In genomic region chr5:128158342-128158741, GRCh38 we compare ENCODE assay signal across 35 cellular contexts.
DNase-seq lines count a peak whose midpoint lies in the region; ATAC-seq, FAIRE-seq and TF ChIP-seq lines count a peak whose summit lies in the region.
"Had no signal": no experiment of that assay in that cellular context is flagged by ENCODE, and none has a peak within 500 bp of the region (broad histone marks: within the 10 kb centered on the region; RNA-seq: fewer than 3 reads in every experiment).

No MANE protein-coding gene starts in this region.

- no peak overlapping the region for H3K4me2 ChIP-seq in K562 (ENCODE audit: insufficient read depth, low read length)
- H3K4me2 ChIP-seq in keratinocyte (ENCODE audit: control insufficient read depth, extremely low read depth, insufficient read depth, low read depth, low read length): no peak overlapping the region
- H3K4me2 ChIP-seq: A549; BLaER1; BLaER1 treated with 17β-estradiol and CSF1 and Interleukin-3, amounts not matched to agents 10 nM and 100 nM had no signal

- H3K9ac ChIP-seq in K562 (ENCODE audit: insufficient read depth in 1 of 2, low read depth in 2 of 2, low read length in 2 of 2) (no peak overlapping the region), keratinocyte (ENCODE audit: control insufficient read depth, extremely low read depth, insufficient read depth, low read length) (no peak overlapping the region)
- H3K9ac ChIP-seq: BLaER1; BLaER1 treated with 17β-estradiol and CSF1 and Interleukin-3, amounts not matched to agents 10 nM and 100 nM had no signal

- no peak overlapping the region for H3K4me3 ChIP-seq in HEK293 (ENCODE audit: low read depth, low read length)
- no peak overlapping the region for H3K4me3 ChIP-seq in K562
- H3K4me3 ChIP-seq in keratinocyte (ENCODE audit: control insufficient read depth in 2 of 3, extremely low read depth in 1 of 3, insufficient read depth in 2 of 3, low read depth in 1 of 3, low read length in 3 of 3): no peak overlapping the region
- H3K4me3 ChIP-seq: A549; BLaER1; BLaER1 treated with 17β-estradiol and CSF1 and Interleukin-3, amounts not matched to agents 10 nM and 100 nM had no signal

- TF ChIP-seq CTCF in HEK293 (tag by site-specific recombination; IDR thresholded peaks at IDR 0.05) (no peak), K562 (IDR thresholded peaks at IDR 0.05 in 2 of 3, conservative IDR thresholded peaks at IDR 0.05 in 1 of 3; ENCODE audit: insufficient read depth in 2 of 3, low read depth in 1 of 3, low read length in 3 of 3) (no peak), keratinocyte (optimal IDR thresholded peaks at IDR 0.05 in 1 of 3, IDR thresholded peaks at IDR 0.05 in 1 of 3, conservative IDR thresholded peaks at IDR 0.05 in 1 of 3; ENCODE audit: extremely low read depth in 1 of 3, insufficient read depth in 2 of 3, low read length in 3 of 3) (no peak)

- POLR2A ChIA-PET in HEK293 (lab: Yijun Ruan, JAX): no interaction called here
- POLR2A ChIA-PET in K562 (lab: Yijun Ruan, JAX): no interaction called here

- no TSS peak for BruUV-seq in K562 (replicated peaks; lab: Mats Ljungman, UMichigan)

- H3K27ac ChIP-seq in HEK293 (ENCODE audit: extremely low read depth, low read depth, low read length): no peak overlapping the region
- no peak overlapping the region for H3K27ac ChIP-seq in K562 (ENCODE audit: extremely low read depth, low read depth, low read length)
- no peak overlapping the region for H3K27ac ChIP-seq in keratinocyte (ENCODE audit: control insufficient read depth, insufficient read depth, low read length)
- H3K27ac ChIP-seq: 22Rv1; A549; BLaER1; BLaER1 treated with 17β-estradiol and CSF1 and Interleukin-3, amounts not matched to agents 10 nM and 100 nM; C4-2B had no signal

- TF ChIP-seq RAD21 in K562 (CRISPR knock-in tag; conservative IDR thresholded peaks at IDR 0.05 in 1 of 2, IDR thresholded peaks at IDR 0.05 in 1 of 2): no peak

- 88% methylated on average over 3 of the region's 3 CpGs for WGBS in K562 (ENCODE audit: insufficient coverage, low coverage, missing lambda C conversion rate)

- H2AFZ ChIP-seq in K562 (ENCODE audit: low read depth, low read length): no peak overlapping the region
- no peak overlapping the region for H2AFZ ChIP-seq in keratinocyte (ENCODE audit: control insufficient read depth, low read length)

- in situ Hi-C loops in K562 (cut with MboI): no loop called here

- CTCF ChIA-PET in HEK293 (lab: Yijun Ruan, JAX) (no interaction called here), K562 (lab: Yijun Ruan, JAX; ENCODE audit: low intra/inter-chr PET ratio) (no interaction called here)

- H4K20me1 ChIP-seq in K562 (replicated peaks; ENCODE audit: control insufficient read depth, insufficient read depth, low read length): no peaks in the 10 kb centered on the region
- no peaks in the 10 kb centered on the region for H4K20me1 ChIP-seq in keratinocyte (ENCODE audit: control insufficient read depth, extremely low read depth, insufficient read depth, low read length)
- H4K20me1 ChIP-seq: BLaER1; BLaER1 treated with 17β-estradiol and CSF1 and Interleukin-3, amounts not matched to agents 10 nM and 100 nM had no signal

- H3K36me3 ChIP-seq in HEK293 (ENCODE audit: control insufficient read depth in 2 of 2, insufficient read depth in 1 of 2, low read length in 2 of 2) (peaks cover 20 to 61% of the 10 kb centered on the region in 2 experiments), K562 (ENCODE audit: control insufficient read depth, insufficient read depth, low read length) (peaks cover 26% of the 10 kb centered on the region; the same call in 2 of the 3 replicates), keratinocyte (ENCODE audit: control insufficient read depth in 2 of 2, extremely low read depth in 1 of 2, insufficient read depth in 2 of 2, low read length in 2 of 2) (peaks cover 4% of the 10 kb centered on the region in 2 experiments)
- H3K36me3 ChIP-seq: BE2C had no signal

- FAIRE-seq in GM12891 (lab: Jason Lieb, UNC): peak; percentile 9
- FAIRE-seq in K562 (lab: Jason Lieb, UNC): no peak
- peak; percentile 46 for FAIRE-seq in keratinocyte (lab: Jason Lieb, UNC)
- FAIRE-seq: A204.1, A549, D721Med had no signal

- H3K27me3 ChIP-seq in K562 (ENCODE audit: control insufficient read depth in 2 of 2, insufficient read depth in 2 of 2, low read length in 2 of 2) (no peaks in the 10 kb centered on the region), keratinocyte (ENCODE audit: control insufficient read depth, extremely low read depth, insufficient read depth, low read length) (no peaks in the 10 kb centered on the region)
- H3K27me3 ChIP-seq: BE2C; BLaER1; BLaER1 treated with 17β-estradiol and CSF1 and Interleukin-3, amounts not matched to agents 10 nM and 100 nM had no signal

- no peak for TF ChIP-seq POLR2A in GM12891 (IDR thresholded peaks at IDR 0.05; ENCODE audit: low read depth, low read length)
- TF ChIP-seq POLR2A in K562 (conservative IDR thresholded peaks at IDR 0.05): no peak

- dilution Hi-C loops in keratinocyte (cut with MboI; ENCODE audit: extremely low pct_ligation_motif_present, low sequenced_read_pairs): no loop called here

- DNase-seq in GM12891 (ENCODE audit: insufficient read length, low spot score): no peak
- DNase-seq in K562 (ENCODE audit: extremely low read depth in 1 of 4, low spot score in 3 of 4): no peak
- no peak for DNase-seq in keratinocyte (ENCODE audit: low read depth, low spot score)
- no peak for DNase-seq in OCI-M2 (lab: John Stamatoyannopoulos, UW; ENCODE audit: unreplicated experiment)
- no peak for DNase-seq in NCI-H1436 treated with DMSO at 0.1 percent for 48 hours (lab: John Stamatoyannopoulos, UW)
- no peak for DNase-seq in NCI-H2029 (lab: John Stamatoyannopoulos, UW)
- DNase-seq: 8988T; ACHN; AML-193; BE2C; C1 segment of cervical spinal cord; Caco-2; Calu3; CD4-positive, alpha-beta memory T cell; CD4-positive, alpha-beta T cell; CD4-positive, CD25-positive, alpha-beta regulatory T cell; CD8-positive, alpha-beta memory T cell; CD8-positive, alpha-beta T cell; COR-L47; DMS 273 treated with DMSO at 0.1 percent for 48 hours; DMS153; DMS53; DMS79; DMS79 treated with DMSO at 0.1 percent for 48 hours; DND-41; EL had no signal

- no peaks in the 10 kb centered on the region for H3K79me2 ChIP-seq in K562 (ENCODE audit: control insufficient read depth, insufficient read depth, low read length)
- H3K79me2 ChIP-seq in keratinocyte (ENCODE audit: control insufficient read depth, insufficient read depth, low read length): no peaks in the 10 kb centered on the region

- no peak for TF ChIP-seq EP300 in K562 (IDR thresholded peaks at IDR 0.05; ENCODE audit: low read length)

- intact Hi-C loops in K562 (cut with micrococcal nuclease): no loop called here

- no peak for ATAC-seq in K562
- no peak for ATAC-seq in HG02970 (IDR thresholded peaks at IDR 0.05; ENCODE audit: low FRiP score, unreplicated experiment)
- ATAC-seq: A549; CD8-positive, alpha-beta T cell had no signal

- H3K4me1 ChIP-seq in HEK293 (ENCODE audit: control insufficient read depth, insufficient read depth, low read length): no peaks in the 10 kb centered on the region
- no peaks in the 10 kb centered on the region for H3K4me1 ChIP-seq in K562 (replicated peaks in 1 of 2; ENCODE audit: control insufficient read depth in 2 of 2, insufficient read depth in 2 of 2, low read length in 2 of 2)
- H3K4me1 ChIP-seq in keratinocyte (ENCODE audit: control insufficient read depth, extremely low read depth, insufficient read depth, low read length): no peaks in the 10 kb centered on the region
- H3K4me1 ChIP-seq: A549, BLaER1 had no signal

- H3K9me3 ChIP-seq in HEK293 (ENCODE audit: control insufficient read depth, insufficient read depth, low read depth, low read length) (no peaks in the 10 kb centered on the region), K562 (replicated peaks; ENCODE audit: control insufficient read depth, insufficient read depth, low read depth, low read length) (no peaks in the 10 kb centered on the region), keratinocyte (ENCODE audit: control insufficient read depth, low read depth, low read length) (no peaks in the 10 kb centered on the region)
- H3K9me3 ChIP-seq: A549, Caco-2 had no signal

- H3K9me1 ChIP-seq in K562 (ENCODE audit: control insufficient read depth, insufficient read depth, low read length) (no peaks in the 10 kb centered on the region), keratinocyte (ENCODE audit: control insufficient read depth, extremely low read depth, insufficient read depth, low read length) (no peaks in the 10 kb centered on the region)

TF ChIP-seq in GM12891, 5 proteins besides CTCF, POLR2A, EP300 and RAD21:
- no peak for TF ChIP-seq POLR2AphosphoS5 (IDR thresholded peaks at IDR 0.05; ENCODE audit: low read depth, low read length)
- TF ChIP-seq SPI1 (IDR thresholded peaks at IDR 0.05; ENCODE audit: low read depth, low read length): no peak
- no peak for TF ChIP-seq TAF1 (IDR thresholded peaks at IDR 0.05; ENCODE audit: low read depth, low read length)
- no peak for TF ChIP-seq PAX5 (IDR thresholded peaks at IDR 0.05; ENCODE audit: insufficient read depth, low read length, severe bottlenecking)
- no peak for TF ChIP-seq POU2F2 (IDR thresholded peaks at IDR 0.05; ENCODE audit: low read depth, low read length)

TF ChIP-seq in HEK293, 187 proteins besides CTCF, POLR2A, EP300 and RAD21:
- no peak for TF ChIP-seq ZNF175 (tag by site-specific recombination; IDR thresholded peaks at IDR 0.05)
- peak; percentile 72 for TF ChIP-seq ZNF146 (tag by site-specific recombination; IDR thresholded peaks at IDR 0.05)

TF ChIP-seq in K562, 482 proteins besides CTCF, POLR2A, EP300 and RAD21:
- no peak for TF ChIP-seq ZNF143 (CRISPR knock-in tag; IDR thresholded peaks at IDR 0.05)
- TF ChIP-seq ZNF146 (CRISPR knock-in tag; IDR thresholded peaks at IDR 0.05; ENCODE audit: unreplicated experiment): peak; percentile 69
